In the genomic region with DNA sequence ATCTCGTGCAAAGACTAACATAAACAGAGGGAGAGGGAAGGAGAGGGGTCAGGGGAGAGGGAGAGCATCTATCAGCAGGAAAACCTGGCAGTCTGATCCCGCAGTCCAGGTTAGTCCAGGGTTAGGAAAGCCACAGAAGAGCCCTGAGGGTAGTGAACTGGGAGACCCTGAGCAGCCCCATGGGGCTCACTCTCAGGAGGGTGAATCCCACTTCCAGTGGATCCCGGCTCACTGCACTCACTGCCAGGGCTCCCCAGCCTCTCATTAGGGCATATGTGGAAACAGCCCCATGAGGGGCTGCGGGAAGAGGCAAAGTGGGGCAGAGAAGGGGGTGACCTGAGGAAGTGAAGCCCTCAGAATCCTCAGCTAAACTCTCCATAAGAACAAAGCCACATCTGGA, we compare ENCODE assay signal across 28 cellular contexts.
"Had no signal": no experiment of that assay in that cellular context is flagged by ENCODE, and none has a peak within 500 bp of the region (broad histone marks: within the 10 kb centered on the region; RNA-seq: fewer than 3 reads in every experiment).

No MANE protein-coding gene starts in this region.

- H3K9me3 Mint-ChIP-seq: activated CD4-positive, alpha-beta memory T cell treated with anti-CD3 and anti-CD28 coated beads, Interleukin-2, amount 10 ng/mL, durations not matched to agents 7 days and 5 days; activated CD4-positive, alpha-beta T cell treated with anti-CD3 and anti-CD28 coated beads, Interleukin-2, amount 10 ng/mL, durations not matched to agents 7 days and 5 days; activated T-cell treated with anti-CD3 and anti-CD28 coated beads, Interleukin-2, amount 50 U/mL, for 24 hours; activated T-cell treated with anti-CD3 and anti-CD28 coated beads, Interleukin-2, amount 50 U/mL, for 72 hours; central memory CD8-positive, alpha-beta T cell; dendritic cell treated with granulocyte-macrophage colony-stimulating factor and Interleukin-4, amounts not matched to agents 40 ng/mL and 50 ng/mL, for 4 days; endodermal cell had no signal

- H3K27ac Mint-ChIP-seq: activated CD4-positive, alpha-beta memory T cell treated with anti-CD3 and anti-CD28 coated beads, Interleukin-2, amount 10 ng/mL, durations not matched to agents 7 days and 5 days; activated CD4-positive, alpha-beta T cell treated with anti-CD3 and anti-CD28 coated beads, Interleukin-2, amount 10 ng/mL, durations not matched to agents 7 days and 5 days; activated naive CD8-positive, alpha-beta T cell; activated T-cell treated with anti-CD3 and anti-CD28 coated beads, Interleukin-2, amount 50 U/mL, for 24 hours; activated T-cell treated with anti-CD3 and anti-CD28 coated beads, Interleukin-2, amount 50 U/mL, for 72 hours; dendritic cell treated with granulocyte-macrophage colony-stimulating factor and Interleukin-4, amounts not matched to agents 40 ng/mL and 50 ng/mL, for 4 days; endodermal cell; WTC11 had no signal

- H3K27me3 ChIP-seq: brain microvascular endothelial cell, dorsolateral prefrontal cortex had no signal

- H3K27me3 Mint-ChIP-seq: dendritic cell treated with granulocyte-macrophage colony-stimulating factor and Interleukin-4, amounts not matched to agents 40 ng/mL and 50 ng/mL, for 4 days had no signal

- H3K36me3 ChIP-seq: brain microvascular endothelial cell had no signal

- H3K4me3 ChIP-seq: coronary artery, dorsolateral prefrontal cortex had no signal

- H3K27ac ChIP-seq: brain microvascular endothelial cell, coronary artery, dorsolateral prefrontal cortex, VCaP had no signal

- ATAC-seq: activated T-cell treated with anti-CD3 and anti-CD28 coated beads, Interleukin-2, amount 50 U/mL, for 72 hours; esophagus mucosa; WTC11 had no signal

- H3K4me3 Mint-ChIP-seq: activated CD4-positive, alpha-beta memory T cell treated with anti-CD3 and anti-CD28 coated beads, Interleukin-2, amount 10 ng/mL, durations not matched to agents 7 days and 5 days; activated CD4-positive, alpha-beta T cell treated with anti-CD3 and anti-CD28 coated beads, Interleukin-2, amount 10 ng/mL, durations not matched to agents 7 days and 5 days; activated naive CD8-positive, alpha-beta T cell; activated T-cell treated with anti-CD3 and anti-CD28 coated beads, Interleukin-2, amount 50 U/mL, for 24 hours; activated T-cell treated with anti-CD3 and anti-CD28 coated beads, Interleukin-2, amount 50 U/mL, for 72 hours; central memory CD8-positive, alpha-beta T cell; dendritic cell treated with granulocyte-macrophage colony-stimulating factor and Interleukin-4, amounts not matched to agents 40 ng/mL and 50 ng/mL, for 4 days; endodermal cell; WTC11 had no signal

- DNase-seq: activated CD4-positive, alpha-beta memory T cell treated with anti-CD3 and anti-CD28 coated beads, Interleukin-2, amount 10 ng/mL, durations not matched to agents 7 days and 5 days; activated CD4-positive, alpha-beta T cell treated with anti-CD3 and anti-CD28 coated beads for 1 hour; activated CD4-positive, alpha-beta T cell treated with anti-CD3 and anti-CD28 coated beads for 4 hours; activated CD4-positive, alpha-beta T cell treated with anti-CD3 and anti-CD28 coated beads, Interleukin-2, amount 10 ng/mL, durations not matched to agents 7 days and 5 days; activated CD4-positive, alpha-beta T cell treated with anti-CD3 and anti-CD28 coated beads, Interleukin-2, amount 50 U/mL, for 4 hours; activated CD8-positive, alpha-beta memory T cell treated with anti-CD3 and anti-CD28 coated beads, Interleukin-2, amount 50 U/mL, for 48 hours; activated effector memory CD4-positive, alpha-beta T cell treated with Interleukin-2 at 50 U/mL for 16 hours; activated gamma-delta T cell treated with Interleukin-2 at 50 U/mL for 16 hours; activated naive CD4-positive, alpha-beta T cell treated with anti-CD3 and anti-CD28 coated beads, Interleukin-2, amount 50 U/mL, for 16 hours; activated naive CD4-positive, alpha-beta T cell treated with Interleukin-2 at 50 U/mL for 16 hours; activated T-cell treated with anti-CD3 and anti-CD28 coated beads for 4 hours; activated T-cell treated with anti-CD3 and anti-CD28 coated beads, Interleukin-2, amount 50 U/mL, for 24 hours; activated T-cell treated with anti-CD3 and anti-CD28 coated beads, Interleukin-2, amount 50 U/mL, for 72 hours; amniotic stem cell; anterior cingulate cortex; brain microvascular endothelial cell; dorsolateral prefrontal cortex; effector memory CD4-positive, alpha-beta T cell; endodermal cell; foreskin fibroblast; T-helper 2 cell had no signal

- H3K36me3 Mint-ChIP-seq: activated naive CD8-positive, alpha-beta T cell; WTC11 had no signal

- H3K4me1 Mint-ChIP-seq: activated CD4-positive, alpha-beta memory T cell treated with anti-CD3 and anti-CD28 coated beads, Interleukin-2, amount 10 ng/mL, durations not matched to agents 7 days and 5 days; activated CD4-positive, alpha-beta T cell treated with anti-CD3 and anti-CD28 coated beads, Interleukin-2, amount 10 ng/mL, durations not matched to agents 7 days and 5 days; central memory CD8-positive, alpha-beta T cell had no signal
